7 cellular contexts compared by ENCODE assay signal in the genomic region with DNA sequence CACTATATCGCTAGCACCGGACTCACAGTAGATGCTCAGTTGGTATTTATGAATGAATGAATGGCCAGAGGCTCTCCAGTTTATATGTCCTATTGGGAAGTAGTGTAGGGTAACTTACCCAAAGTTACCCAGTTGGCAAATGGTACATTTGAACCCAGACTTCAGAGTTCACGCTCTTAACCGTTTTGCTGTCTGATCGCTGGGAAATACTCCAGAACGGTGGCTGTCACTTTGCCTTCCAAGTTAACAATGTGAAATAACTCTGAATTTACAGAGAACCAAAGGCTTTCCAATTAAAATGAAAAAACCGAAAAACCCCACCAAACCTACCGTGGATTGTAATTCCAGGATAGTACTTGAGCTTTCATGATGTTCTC. TPM values are rescaled to one million over a fixed set of nuclear protein-coding genes. Genes with fewer than 3 reads are reported as not detected.
DNase-seq lines count a peak whose midpoint lies in the region; ATAC-seq and TF ChIP-seq lines count a peak whose summit lies in the region.

No MANE protein-coding gene starts in this region.

- H3K79me1 ChIP-seq in trophoblast cell (ENCODE audit: low read length) = peaks cover 7% of the 10 kb centered on the region

- H3K9me2 ChIP-seq in MM.1S (replicated peaks; ENCODE audit: insufficient read depth, low read length) = no peaks in the 10 kb centered on the region

- H3K36me3 ChIP-seq in GM06990 (ENCODE audit: control insufficient read depth, insufficient read depth, low read length) (peaks cover 2% of the 10 kb centered on the region), MM.1S (replicated peaks; ENCODE audit: insufficient read depth, low read length) (no peaks in the 10 kb centered on the region), trophoblast cell (ENCODE audit: control insufficient read depth in 1 of 2, insufficient read depth in 2 of 2, low read length in 2 of 2) (no peaks in the 10 kb centered on the region)

- no peak overlapping the region for H3K23ac ChIP-seq in trophoblast cell (ENCODE audit: low read length)

- H3K4me3 ChIP-seq in GM06990 (replicated peaks; ENCODE audit: low read depth, low read length) = peak overlapping the region; percentile 95
- H3K4me3 ChIP-seq in MM.1S (ENCODE audit: low read length) = no peak overlapping the region
- H3K4me3 ChIP-seq in trophoblast cell (ENCODE audit: low read depth, low read length) = no peak overlapping the region

- no peaks in the 10 kb centered on the region for H3F3A ChIP-seq in MM.1S (ENCODE audit: insufficient read depth, low read length)

- DNase-seq in GM06990 (ENCODE audit: extremely low read depth, insufficient read length) (no peak), MM.1S (no peak), trophoblast cell (no peak), GOT3 (lab: John Stamatoyannopoulos, UW) (no peak), NCI-H2029 treated with DMSO at 0.1 percent for 48 hours (lab: John Stamatoyannopoulos, UW) (no peak), NCI-H524 treated with DMSO at 0.1 percent for 48 hours (lab: John Stamatoyannopoulos, UW) (no peak)
- no peak for DNase-seq in effector memory CD8-positive, alpha-beta T cell

- no peak overlapping the region for H4K91ac ChIP-seq in trophoblast cell (ENCODE audit: low read depth, low read length)

- H3K4me2 ChIP-seq in MM.1S (ENCODE audit: low read depth, low read length) = peak overlapping the region; percentile 72; the same call in 1 of the 2 replicates
- H3K4me2 ChIP-seq in trophoblast cell (ENCODE audit: low read length) = no peak overlapping the region

- H3K27ac ChIP-seq in MM.1S (ENCODE audit: low read length) = no peak overlapping the region
- no peak overlapping the region for H3K27ac ChIP-seq in trophoblast cell (ENCODE audit: low read depth, low read length)

- peaks cover 65% of the 10 kb centered on the region for H3K79me2 ChIP-seq in MM.1S (ENCODE audit: low read length)
- peaks cover 16% of the 10 kb centered on the region for H3K79me2 ChIP-seq in trophoblast cell (ENCODE audit: control insufficient read depth, insufficient read depth, low read length, poor library complexity)

- no peak overlapping the region for H3K18ac ChIP-seq in trophoblast cell (ENCODE audit: low read length)

- peaks cover 34 to 46% of the 10 kb centered on the region in 2 donors for H3K4me1 Mint-ChIP-seq in effector memory CD8-positive, alpha-beta T cell (ENCODE audit: low read depth in 2 of 2)

- no peak overlapping the region for H3K14ac ChIP-seq in trophoblast cell (ENCODE audit: low read length)

- peaks cover 12% of the 10 kb centered on the region for H4K20me1 ChIP-seq in MM.1S (ENCODE audit: insufficient read depth, low read length)

- H3K4me3 Mint-ChIP-seq in effector memory CD8-positive, alpha-beta T cell = peak overlapping the region; percentile 84 to 90

- H3K36me3 Mint-ChIP-seq in effector memory CD8-positive, alpha-beta T cell (ENCODE audit: insufficient read depth) = peaks cover 7% of the 10 kb centered on the region

- H3K9me3 Mint-ChIP-seq in effector memory CD8-positive, alpha-beta T cell = no peaks in the 10 kb centered on the region

- H3K27me3 Mint-ChIP-seq in effector memory CD8-positive, alpha-beta T cell = no peaks in the 10 kb centered on the region

- no peak overlapping the region for H2BK5ac ChIP-seq in trophoblast cell (ENCODE audit: low read depth, low read length, poor library complexity)

- H3K4me1 ChIP-seq in MM.1S (ENCODE audit: low read length) (peaks cover 7% of the 10 kb centered on the region), trophoblast cell (ENCODE audit: control insufficient read depth in 1 of 2, insufficient read depth in 2 of 2, low read length in 2 of 2) (peaks cover 2 to 9% of the 10 kb centered on the region in 2 experiments)

- peak overlapping the region; percentile 16 for H3K4ac ChIP-seq in trophoblast cell (ENCODE audit: low read depth, low read length)

- ATAC-seq in effector memory CD8-positive, alpha-beta T cell (replicated peaks) = no peak

- H2BK12ac ChIP-seq in trophoblast cell (ENCODE audit: low read length) = no peak overlapping the region

- no peak overlapping the region for H2AFZ ChIP-seq in MM.1S (ENCODE audit: low read length)
- H2AFZ ChIP-seq in trophoblast cell (ENCODE audit: insufficient read depth, low read length, poor library complexity) = no peak overlapping the region

- H4K12ac ChIP-seq in trophoblast cell (ENCODE audit: low read depth, low read length) = no peak overlapping the region

- H4K8ac ChIP-seq in trophoblast cell (ENCODE audit: low read depth, low read length) = no peak overlapping the region

- H3K9me3 ChIP-seq in MM.1S (replicated peaks; ENCODE audit: insufficient read depth, low read length) (no peaks in the 10 kb centered on the region), trophoblast cell (ENCODE audit: insufficient read depth, low read depth, low read length) (no peaks in the 10 kb centered on the region)

- H3K9ac ChIP-seq in MM.1S (ENCODE audit: low read length) (no peak overlapping the region), trophoblast cell (ENCODE audit: low read length) (no peak overlapping the region)

- H3K27me3 ChIP-seq in GM06990 (replicated peaks; ENCODE audit: control insufficient read depth, insufficient read depth, low read length) (no peaks in the 10 kb centered on the region), MM.1S (replicated peaks; ENCODE audit: insufficient read depth, low read length) (no peaks in the 10 kb centered on the region), trophoblast cell (ENCODE audit: insufficient read depth, low read length) (no peaks in the 10 kb centered on the region)

- WGBS in trophoblast cell (ENCODE audit: extremely low coverage, insufficient coverage, insufficient read length) = no CpG with 5 or more reads among the region's 8 CpGs

- H2AK5ac ChIP-seq in trophoblast cell (ENCODE audit: low read length) = no peak overlapping the region

- peak overlapping the region; percentile 94 to 96 for H3K27ac Mint-ChIP-seq in effector memory CD8-positive, alpha-beta T cell

- H2BK120ac ChIP-seq in trophoblast cell (ENCODE audit: insufficient read depth, low read length, poor library complexity) = no peak overlapping the region

- TF ChIP-seq CTCF in GM06990 (IDR thresholded peaks at IDR 0.05; ENCODE audit: insufficient read depth, low read length, poor library complexity, severe bottlenecking) (no peak), MM.1S (IDR thresholded peaks at IDR 0.05; ENCODE audit: low read length) (no peak)

RNA-seq across cellular contexts. Expression of a gene that starts 1.6 kb away (rescaled TPM):
- 34.8 and 35.3 TPM in 2 replicates for polyA plus RNA-seq in trophoblast cell (2013)
